1 cellular context compared by ENCODE assay signal in the genomic region with DNA sequence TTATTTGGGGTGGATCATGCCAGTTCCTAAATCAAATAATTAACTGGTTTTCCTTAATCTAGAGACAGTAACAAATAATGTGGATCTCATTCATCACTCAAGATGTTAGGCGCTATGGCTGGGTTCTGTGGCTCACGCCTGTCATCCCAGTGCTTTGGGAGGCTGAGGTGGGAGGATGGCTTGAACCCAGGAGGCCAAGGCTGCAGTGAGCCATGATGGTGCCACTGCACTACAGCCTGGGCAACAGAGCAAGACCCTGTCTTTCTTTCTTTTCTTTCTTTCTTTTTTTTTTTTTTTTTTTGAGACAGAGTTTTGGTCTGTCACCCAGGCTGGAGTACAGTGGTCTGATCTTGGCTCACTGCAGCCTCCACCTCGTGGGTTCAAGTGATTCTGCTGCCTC. TPM values are rescaled to one million over a fixed set of nuclear protein-coding genes. Genes with fewer than 3 reads are reported as not detected.
"Had no signal": no experiment of that assay in that cellular context is flagged by ENCODE, and none has a peak within 500 bp of the region (broad histone marks: within the 10 kb centered on the region; RNA-seq: fewer than 3 reads in every experiment).

No MANE protein-coding gene starts in this region.

RNA-seq across cellular contexts. Expression of a gene that starts 23.3 kb away (rescaled TPM):
- total RNA-seq: GM23248 had no signal
